ENCODE assay signal across 18 cellular contexts in genomic region chr9:82763631-82764030, GRCh38.
DNase-seq lines count a peak whose midpoint lies in the region; ATAC-seq, FAIRE-seq and TF ChIP-seq lines count a peak whose summit lies in the region.
"Had no signal": no experiment of that assay in that cellular context is flagged by ENCODE, and none has a peak within 500 bp of the region (broad histone marks: within the 10 kb centered on the region; RNA-seq: fewer than 3 reads in every experiment).

No MANE protein-coding gene starts in this region.

- no peaks in the 10 kb centered on the region for H3K36me3 ChIP-seq in GM12878 (ENCODE audit: control insufficient read depth in 2 of 2, insufficient read depth in 2 of 2, low read length in 1 of 2)
- H3K36me3 ChIP-seq: cardiac muscle cell had no signal

- CTCF ChIA-PET in GM12878 (lab: Yijun Ruan, JAX) = interaction anchor here (0.6 kb wide), 1 partner anchor 33 kb away, joined by 3 read pairs; no protein-coding TSS in a partner anchor
- CTCF ChIA-PET in activated CD8-positive, alpha-beta memory T cell treated with anti-CD3 and anti-CD28 coated beads, Interleukin-2, amount 10 ng/mL, durations not matched to agents 7 days and 5 days (lab: Charles Lee) = no interaction called here

- TF ChIP-seq CTCF in GM12878 (IDR thresholded peaks at IDR 0.05 in 2 of 3, conservative IDR thresholded peaks at IDR 0.05 in 1 of 3; ENCODE audit: control insufficient read depth in 2 of 3, extremely low read depth in 1 of 3, insufficient read depth in 1 of 3, low read depth in 3 of 3, low read length in 3 of 3) (peak in 1 of 3 experiments; percentile 32; a peak in 2 of 6 replicates), progenitor cell of endocrine pancreas (IDR thresholded peaks at IDR 0.05; ENCODE audit: unreplicated experiment) (peak; percentile 27)

- 2% methylated on average over 2 of the region's 2 CpGs for WGBS in GM12878 (ENCODE audit: insufficient coverage, insufficient replicate concordance, low lambda C conversion rate, missing lambda C conversion rate)

- H3K4me1 Mint-ChIP-seq in progenitor cell of endocrine pancreas (ENCODE audit: low read depth) = peaks cover 20% of the 10 kb centered on the region
- H3K4me1 Mint-ChIP-seq in activated CD8-positive, alpha-beta memory T cell treated with anti-CD3 and anti-CD28 coated beads, Interleukin-2, amount 10 ng/mL, durations not matched to agents 7 days and 5 days = no peaks in the 10 kb centered on the region
- H3K4me1 Mint-ChIP-seq: activated naive CD8-positive, alpha-beta T cell treated with anti-CD3 and anti-CD28 coated beads for 36 hours had no signal

- no peaks in the 10 kb centered on the region for H3K79me2 ChIP-seq in GM12878 (ENCODE audit: control insufficient read depth, insufficient read depth, low read length)

- no peak overlapping the region for H3K4me2 ChIP-seq in GM12878 (ENCODE audit: control insufficient read depth, insufficient read depth)

- no peaks in the 10 kb centered on the region for H3K9me3 Mint-ChIP-seq in progenitor cell of endocrine pancreas (ENCODE audit: low read depth)
- H3K9me3 Mint-ChIP-seq in activated CD8-positive, alpha-beta memory T cell treated with anti-CD3 and anti-CD28 coated beads, Interleukin-2, amount 10 ng/mL, durations not matched to agents 7 days and 5 days (ENCODE audit: low read depth) = peaks cover 13% of the 10 kb centered on the region

- no peaks in the 10 kb centered on the region for H3K27me3 ChIP-seq in GM12878 (replicated peaks in 1 of 2; ENCODE audit: control insufficient read depth in 2 of 2, insufficient read depth in 2 of 2, low read length in 1 of 2)
- H3K27me3 ChIP-seq: cardiac muscle cell had no signal

- TF ChIP-seq RAD21 in GM12878 (IDR thresholded peaks at IDR 0.05; ENCODE audit: insufficient read depth, low read depth, low read length) = 0 out of 2 replicates have a peak, but pooled peaks have one; percentile 28

- no peaks in the 10 kb centered on the region for H4K20me1 ChIP-seq in GM12878 (ENCODE audit: control insufficient read depth, insufficient read depth)

- BruUV-seq in GM12878 (replicated peaks; lab: Mats Ljungman, UMichigan) = no TSS peak

- POLR2A ChIA-PET in GM12878 (lab: Charles Lee) = no interaction called here

- no peaks in the 10 kb centered on the region for H3K9me3 ChIP-seq in GM12878 (replicated peaks; ENCODE audit: control insufficient read depth, insufficient read depth, low read length)

- H3K4me3 ChIP-seq in GM12878 = no peak overlapping the region
- H3K4me3 ChIP-seq: cardiac muscle cell had no signal

- TF ChIP-seq EP300 in GM12878 (IDR thresholded peaks at IDR 0.05; ENCODE audit: borderline replicate concordance in 1 of 2, control insufficient read depth in 1 of 2, low read depth in 2 of 2, low read length in 2 of 2) = no peak

- no peak overlapping the region for H3K27ac ChIP-seq in GM12878 (ENCODE audit: control insufficient read depth, insufficient read depth)
- H3K27ac ChIP-seq: cardiac muscle cell had no signal

- no peak overlapping the region for H3K4me3 Mint-ChIP-seq in progenitor cell of endocrine pancreas (ENCODE audit: low read depth)
- no peak overlapping the region for H3K4me3 Mint-ChIP-seq in activated CD8-positive, alpha-beta memory T cell treated with anti-CD3 and anti-CD28 coated beads, Interleukin-2, amount 10 ng/mL, durations not matched to agents 7 days and 5 days
- H3K4me3 Mint-ChIP-seq: activated naive CD8-positive, alpha-beta T cell treated with anti-CD3 and anti-CD28 coated beads for 36 hours had no signal

- H3K9ac ChIP-seq in GM12878 (ENCODE audit: control insufficient read depth, insufficient read depth, low read length) = no peak overlapping the region

- TF ChIP-seq POLR2A in GM12878 (IDR thresholded peaks at IDR 0.05; ENCODE audit: low read depth, low read length) = no peak

- ATAC-seq in GM12878 = peak; percentile 37; the same call in 1 of the 3 replicates
- no peak for ATAC-seq in activated CD8-positive, alpha-beta memory T cell treated with anti-CD3 and anti-CD28 coated beads, Interleukin-2, amount 10 ng/mL, durations not matched to agents 7 days and 5 days
- ATAC-seq in HG03378 (IDR thresholded peaks at IDR 0.05; ENCODE audit: unreplicated experiment) = no peak
- ATAC-seq in HG02798 (IDR thresholded peaks at IDR 0.05; ENCODE audit: poor library complexity, unreplicated experiment) = no peak
- ATAC-seq: activated CD4-positive, CD25-positive, alpha-beta regulatory T cell treated with anti-CD3 and anti-CD28 coated beads, Interleukin-2, amount 50 U/mL, for 24 hours had no signal

- no peaks in the 10 kb centered on the region for H3K4me1 ChIP-seq in GM12878 (ENCODE audit: control insufficient read depth, insufficient read depth, low read length)

- in situ Hi-C loops in GM12878 (cut with MboI) = no loop called here

- SMC1A ChIA-PET in GM12878 (lab: Charles Lee; ENCODE audit: uncharacterized antibody, unreplicated experiment) = interaction anchor here (1.7 kb wide), 1 partner anchor 157 kb away, joined by 4 read pairs; no protein-coding TSS in a partner anchor

- FAIRE-seq in GM12878 (lab: Jason Lieb, UNC) = no peak
- FAIRE-seq: frontal cortex had no signal

- peak; percentile 18 for DNase-seq in NCI-H2227 (lab: John Stamatoyannopoulos, UW; ENCODE audit: unreplicated experiment)
- DNase-seq in NCI-H2227 treated with DMSO at 0.1 percent for 48 hours (lab: John Stamatoyannopoulos, UW) = no peak
- peak; percentile 59 for DNase-seq in NCI-H2171 treated with DMSO at 0.1 percent for 48 hours (lab: John Stamatoyannopoulos, UW)
- DNase-seq in GM12878 (ENCODE audit: low read depth, low spot score) = no peak
- no peak for DNase-seq in progenitor cell of endocrine pancreas (ENCODE audit: low spot score, unreplicated experiment)
- DNase-seq in activated CD8-positive, alpha-beta memory T cell treated with anti-CD3 and anti-CD28 coated beads, Interleukin-2, amount 10 ng/mL, durations not matched to agents 7 days and 5 days = no peak
- DNase-seq: ACHN; activated naive CD8-positive, alpha-beta T cell treated with anti-CD3 and anti-CD28 coated beads for 36 hours; GDM1; islet precursor cell; NCI-H187 treated with DMSO at 0.1 percent for 48 hours; stimulated activated naive CD4-positive, alpha-beta T cell; T-helper 1 cell had no signal

- intact Hi-C loops in GM12878 (cut with micrococcal nuclease; ENCODE audit: unreplicated experiment) = loop anchor here (5.0 to 10.0 kb wide), 2 partner anchors 36 to 229 kb away; no protein-coding TSS in a partner anchor

- H3K36me3 Mint-ChIP-seq in progenitor cell of endocrine pancreas (ENCODE audit: insufficient read depth) = no peaks in the 10 kb centered on the region
- H3K36me3 Mint-ChIP-seq in activated CD8-positive, alpha-beta memory T cell treated with anti-CD3 and anti-CD28 coated beads, Interleukin-2, amount 10 ng/mL, durations not matched to agents 7 days and 5 days = no peaks in the 10 kb centered on the region
- H3K36me3 Mint-ChIP-seq: activated naive CD8-positive, alpha-beta T cell treated with anti-CD3 and anti-CD28 coated beads for 36 hours had no signal

- peaks cover 8% of the 10 kb centered on the region for H3K27me3 Mint-ChIP-seq in progenitor cell of endocrine pancreas
- no peaks in the 10 kb centered on the region for H3K27me3 Mint-ChIP-seq in activated CD8-positive, alpha-beta memory T cell treated with anti-CD3 and anti-CD28 coated beads, Interleukin-2, amount 10 ng/mL, durations not matched to agents 7 days and 5 days
- H3K27me3 Mint-ChIP-seq: activated naive CD8-positive, alpha-beta T cell treated with anti-CD3 and anti-CD28 coated beads for 36 hours had no signal

- no peak overlapping the region for H2AFZ ChIP-seq in GM12878 (ENCODE audit: control insufficient read depth, low read depth, low read length)

- no peak overlapping the region for H3K27ac Mint-ChIP-seq in progenitor cell of endocrine pancreas
- H3K27ac Mint-ChIP-seq in activated CD8-positive, alpha-beta memory T cell treated with anti-CD3 and anti-CD28 coated beads, Interleukin-2, amount 10 ng/mL, durations not matched to agents 7 days and 5 days = no peak overlapping the region
- H3K27ac Mint-ChIP-seq: activated naive CD8-positive, alpha-beta T cell treated with anti-CD3 and anti-CD28 coated beads for 36 hours had no signal

- RAD21 ChIA-PET in GM12878 (lab: Charles Lee; ENCODE audit: unreplicated experiment) = interaction anchor here (0.6 kb wide), 1 partner anchor 1224 kb away, joined by 3 read pairs; no protein-coding TSS in a partner anchor

TF ChIP-seq in GM12878, 131 proteins besides CTCF, POLR2A, EP300 and RAD21 (continues in another document):
- TF ChIP-seq ZZZ3 (IDR thresholded peaks at IDR 0.05; ENCODE audit: control insufficient read depth, insufficient read length, low read depth) = no peak
- no peak for TF ChIP-seq SMAD5 (IDR thresholded peaks at IDR 0.05; ENCODE audit: low read depth)
- TF ChIP-seq HDAC6 (IDR thresholded peaks at IDR 0.05; ENCODE audit: unreplicated experiment) = no peak
- TF ChIP-seq SREBF2 (IDR thresholded peaks at IDR 0.05; ENCODE audit: low read length) = no peak
- no peak for TF ChIP-seq FOXM1 (IDR thresholded peaks at IDR 0.05; ENCODE audit: low read depth, low read length)
- TF ChIP-seq SMAD1 (IDR thresholded peaks at IDR 0.05; ENCODE audit: low read depth, partially characterized antibody) = no peak
- no peak for TF ChIP-seq BCLAF1 (IDR thresholded peaks at IDR 0.05)

Comparison
In these comparisons a context has a peak if more than half of its experiments do, and no peak if none do; other contexts are left out.
1. DNase-seq: peak in NCI-H2227 (single experiment) and NCI-H2171 treated with DMSO at 0.1 percent for 48 hours (single experiment); none in NCI-H2227 treated with DMSO at 0.1 percent for 48 hours (single experiment), GM12878 (single experiment), progenitor cell of endocrine pancreas (single experiment) and activated CD8-positive, alpha-beta memory T cell treated with anti-CD3 and anti-CD28 coated beads, Interleukin-2, amount 10 ng/mL, durations not matched to agents 7 days and 5 days (single experiment).